1 cellular context compared by ENCODE assay signal in genomic region chr20:63707558-63708300, GRCh38.
TF ChIP-seq lines count a peak whose summit lies in the region.

TSS of gene ARFRP1 (minus strand) at chr20:63707976. CDS start at chr20:63707091, 885 bp downstream.
TSS of gene ZGPAT (plus strand) at chr20:63708039. CDS start at chr20:63708581, 542 bp downstream.

TF ChIP-seq in HepG2, 621 proteins besides CTCF, POLR2A, EP300 and RAD21 (continued from another document and continues in another):
- TF ChIP-seq PRDM10 (CRISPR knock-in tag; IDR thresholded peaks at IDR 0.05; ENCODE audit: low read depth), result no peak; the same call in 1 of the 2 replicates
- peak; percentile 99 for TF ChIP-seq SAP130 (CRISPR knock-in tag; IDR thresholded peaks at IDR 0.05; ENCODE audit: low read depth)
- TF ChIP-seq ZMAT3 (CRISPR knock-in tag; conservative IDR thresholded peaks at IDR 0.05), result peak; percentile 97
- TF ChIP-seq NR3C1 (CRISPR knock-in tag; IDR thresholded peaks at IDR 0.05), result no peak
- peak; percentile 70 for TF ChIP-seq NR2F6 (IDR thresholded peaks at IDR 0.05)
- peak; percentile 99 for TF ChIP-seq NR2F6 (CRISPR knock-in tag; IDR thresholded peaks at IDR 0.05)
- TF ChIP-seq POLR2AphosphoS5 (IDR thresholded peaks at IDR 0.05; ENCODE audit: low read depth, low read length), result peak; percentile 69
- no peak for TF ChIP-seq NFRKB (IDR thresholded peaks at IDR 0.05)
- TF ChIP-seq ZNF329 (CRISPR knock-in tag; IDR thresholded peaks at IDR 0.05; ENCODE audit: low read depth), result peak; percentile 64; the same call in 1 of the 2 replicates
- no peak; the same call in 1 of the 2 replicates for TF ChIP-seq SIX1 (CRISPR knock-in tag; IDR thresholded peaks at IDR 0.05; ENCODE audit: borderline replicate concordance)
- peak; percentile 93 for TF ChIP-seq CSRNP2 (CRISPR knock-in tag; conservative IDR thresholded peaks at IDR 0.05; ENCODE audit: low read depth)
- peak; percentile 64 for TF ChIP-seq KDM3A (CRISPR knock-in tag; IDR thresholded peaks at IDR 0.05; ENCODE audit: low read depth)
- TF ChIP-seq SP140L (CRISPR knock-in tag; IDR thresholded peaks at IDR 0.05; ENCODE audit: borderline replicate concordance), result no peak
- no peak; the same call in 1 of the 2 replicates for TF ChIP-seq ZFYVE20 (CRISPR knock-in tag; IDR thresholded peaks at IDR 0.05; ENCODE audit: borderline replicate concordance, low read depth)
- TF ChIP-seq HNRNPL (IDR thresholded peaks at IDR 0.05; ENCODE audit: low read depth, low read length), result no peak
- TF ChIP-seq ZNF616 (CRISPR knock-in tag; IDR thresholded peaks at IDR 0.05; ENCODE audit: low read depth), result peak; percentile 97
- TF ChIP-seq DMTF1 (CRISPR knock-in tag; IDR thresholded peaks at IDR 0.05), result no peak
- TF ChIP-seq SNAPC2 (CRISPR knock-in tag; IDR thresholded peaks at IDR 0.05), result peak; percentile 95
- no peak for TF ChIP-seq ZNF496 (CRISPR knock-in tag; IDR thresholded peaks at IDR 0.05; ENCODE audit: insufficient replicate concordance)
- no peak for TF ChIP-seq FOXA1 (IDR thresholded peaks at IDR 0.05)
- peak; percentile 60 for TF ChIP-seq FOXA1 (CRISPR knock-in tag; IDR thresholded peaks at IDR 0.05)
- peak; percentile 70; the same call in 1 of the 2 replicates for TF ChIP-seq ARID5B (CRISPR knock-in tag; IDR thresholded peaks at IDR 0.05)
- TF ChIP-seq SRSF9 (IDR thresholded peaks at IDR 0.05; ENCODE audit: borderline replicate concordance, insufficient read depth, low read depth, low read length, poor library complexity, severe bottlenecking), result no peak
- no peak; the same call in 1 of the 2 replicates for TF ChIP-seq ZNF646 (CRISPR knock-in tag; IDR thresholded peaks at IDR 0.05)
- no peak for TF ChIP-seq CEBPB (IDR thresholded peaks at IDR 0.05; ENCODE audit: borderline replicate concordance, low read depth, low read length)
- no peak for TF ChIP-seq ZNF24 (IDR thresholded peaks at IDR 0.05)
- peak; percentile 95; the same call in 1 of the 3 replicates for TF ChIP-seq MXI1 (IDR thresholded peaks at IDR 0.05; ENCODE audit: borderline replicate concordance, low read depth, low read length)
- peak; percentile 99 to 100 for TF ChIP-seq NR2F1 (CRISPR knock-in tag; IDR thresholded peaks at IDR 0.05)
- TF ChIP-seq CEBPG (CRISPR knock-in tag; IDR thresholded peaks at IDR 0.05), result 0 out of 2 replicates have a peak, but pooled peaks have one; percentile 24
- TF ChIP-seq NFAT5 (CRISPR knock-in tag; IDR thresholded peaks at IDR 0.05), result peak; percentile 94; the same call in 1 of the 2 replicates
- no peak; the same call in 1 of the 2 replicates for TF ChIP-seq HNRNPUL1 (IDR thresholded peaks at IDR 0.05; ENCODE audit: low read depth, low read length)
